In the genomic region with DNA sequence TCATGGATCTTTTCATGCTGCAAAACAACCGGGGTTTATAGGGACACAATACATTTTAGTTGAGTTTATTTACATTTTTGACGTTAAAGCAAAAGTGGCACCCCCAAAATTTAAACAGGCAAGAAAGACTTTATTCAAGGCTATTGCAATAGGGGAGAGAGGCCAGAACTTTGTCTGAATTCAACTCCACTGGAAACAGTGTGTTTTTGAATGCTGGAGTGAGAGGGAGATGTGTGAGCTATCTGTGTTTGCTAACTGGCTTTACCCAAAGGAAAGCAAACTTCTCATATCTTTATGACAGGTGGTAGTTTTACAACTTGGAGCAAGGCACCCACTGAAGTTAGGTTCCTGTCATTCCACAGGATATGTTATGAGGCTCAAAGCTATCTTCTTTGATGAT, we compare ENCODE assay signal across 34 cellular contexts.
"Had no signal": no experiment of that assay in that cellular context is flagged by ENCODE, and none has a peak within 500 bp of the region (broad histone marks: within the 10 kb centered on the region; RNA-seq: fewer than 3 reads in every experiment).

No MANE protein-coding gene starts in this region.

- H3K4me2 ChIP-seq: SK-N-SH had no signal

- H3K4me1 Mint-ChIP-seq: activated B cell treated with CpG ODN at 0.5 μM for 24 hours; activated naive CD8-positive, alpha-beta T cell treated with anti-CD3 and anti-CD28 coated beads, Interleukin-2, amount 50 U/mL, for 24 hours; T-cell; T-helper 17 cell had no signal

- ATAC-seq: activated naive CD8-positive, alpha-beta T cell treated with anti-CD3 and anti-CD28 coated beads, Interleukin-2, amount 50 U/mL, for 24 hours; activated T-cell treated with anti-CD3 and anti-CD28 coated beads, Interleukin-2, amount 50 U/mL, for 4 hours; PC-3; T-cell; T-helper 17 cell had no signal

- H3K27ac Mint-ChIP-seq: activated B cell treated with CpG ODN at 0.5 μM for 24 hours; activated CD4-positive, alpha-beta memory T cell treated with anti-CD3 and anti-CD28 coated beads for 36 hours; activated naive CD4-positive, alpha-beta T cell treated with anti-CD3 and anti-CD28 coated beads, Interleukin-2, amount 10 ng/mL, durations not matched to agents 7 days and 5 days; activated naive CD8-positive, alpha-beta T cell; activated naive CD8-positive, alpha-beta T cell treated with anti-CD3 and anti-CD28 coated beads, Interleukin-2, amount 50 U/mL, for 24 hours; T-cell; T-helper 17 cell had no signal

- H3K36me3 ChIP-seq: brain microvascular endothelial cell, Peyer's patch, SJSA1 had no signal

- H3K4me3 Mint-ChIP-seq: activated B cell treated with CpG ODN at 0.5 μM for 24 hours; activated CD4-positive, alpha-beta memory T cell treated with anti-CD3 and anti-CD28 coated beads for 36 hours; activated naive CD4-positive, alpha-beta T cell treated with anti-CD3 and anti-CD28 coated beads, Interleukin-2, amount 10 ng/mL, durations not matched to agents 7 days and 5 days; activated naive CD8-positive, alpha-beta T cell; activated naive CD8-positive, alpha-beta T cell treated with anti-CD3 and anti-CD28 coated beads, Interleukin-2, amount 50 U/mL, for 24 hours; activated T-cell treated with anti-CD3 and anti-CD28 coated beads, Interleukin-2, amount 50 U/mL, for 4 hours; T-cell; T-helper 17 cell had no signal

- H3K4me3 ChIP-seq: Peyer's patch, SJSA1 had no signal

- H3K27ac ChIP-seq: brain microvascular endothelial cell, Peyer's patch, SJSA1, VCaP had no signal

- H3K9ac ChIP-seq: SK-N-SH had no signal

- H3K27me3 ChIP-seq: Peyer's patch, SJSA1 had no signal

- H3K36me3 Mint-ChIP-seq: activated CD4-positive, alpha-beta memory T cell treated with anti-CD3 and anti-CD28 coated beads for 36 hours; activated naive CD4-positive, alpha-beta T cell treated with anti-CD3 and anti-CD28 coated beads, Interleukin-2, amount 10 ng/mL, durations not matched to agents 7 days and 5 days; T-cell had no signal

- H3K9me3 ChIP-seq: Peyer's patch, SJSA1, SK-N-SH had no signal

- H3K9me3 Mint-ChIP-seq: activated CD4-positive, alpha-beta memory T cell treated with anti-CD3 and anti-CD28 coated beads for 36 hours; activated naive CD4-positive, alpha-beta T cell treated with anti-CD3 and anti-CD28 coated beads, Interleukin-2, amount 10 ng/mL, durations not matched to agents 7 days and 5 days; activated naive CD8-positive, alpha-beta T cell treated with anti-CD3 and anti-CD28 coated beads, Interleukin-2, amount 50 U/mL, for 24 hours had no signal

- DNase-seq: activated B cell treated with CpG ODN at 0.5 μM for 24 hours; activated CD4-positive, alpha-beta memory T cell treated with anti-CD3 and anti-CD28 coated beads for 36 hours; activated CD4-positive, alpha-beta T cell treated with anti-CD3 and anti-CD28 coated beads for 4 hours; activated CD4-positive, alpha-beta T cell treated with anti-CD3 and anti-CD28 coated beads, Interleukin-2, amount 50 U/mL, for 1 hour; activated CD4-positive, CD25-positive, alpha-beta regulatory T cell treated with anti-CD3 and anti-CD28 coated beads, Interleukin-2, amount 50 U/mL, for 72 hours; activated CD8-positive, alpha-beta memory T cell treated with anti-CD3 and anti-CD28 coated beads, Interleukin-2, amount 50 U/mL, for 4 hours; activated effector memory CD4-positive, alpha-beta T cell treated with Interleukin-2 at 50 U/mL for 16 hours; activated naive CD4-positive, alpha-beta T cell treated with anti-CD3 and anti-CD28 coated beads, Interleukin-2, amount 10 ng/mL, durations not matched to agents 7 days and 5 days; activated naive CD8-positive, alpha-beta T cell treated with anti-CD3 and anti-CD28 coated beads, Interleukin-2, amount 50 U/mL, for 24 hours; activated T-cell treated with anti-CD3 and anti-CD28 coated beads for 4 hours; activated T-cell treated with anti-CD3 and anti-CD28 coated beads, Interleukin-2, amount 50 U/mL, for 4 hours; anterior cingulate cortex; brain microvascular endothelial cell; central memory CD4-positive, alpha-beta T cell; NCI-H1105; NCI-H1436; NCI-H1694; NCI-H1930; NCI-H2081 treated with DMSO at 0.1 percent for 48 hours; NCI-H510A; NCI-H526; NCI-H748 treated with DMSO at 0.1 percent for 48 hours; NK-92 treated with Interleukin-12 subunit alpha and Interleukin-12 subunit beta, amount 100 ng/mL, for 24 hours; PC-3; Peyer's patch; RPMI8226; SHP77 treated with DMSO at 0.1 percent for 48 hours; SK-N-SH; T-cell; T-helper 17 cell; T-helper 9 cell had no signal
